1 cellular context compared by ENCODE assay signal in the genomic region with DNA sequence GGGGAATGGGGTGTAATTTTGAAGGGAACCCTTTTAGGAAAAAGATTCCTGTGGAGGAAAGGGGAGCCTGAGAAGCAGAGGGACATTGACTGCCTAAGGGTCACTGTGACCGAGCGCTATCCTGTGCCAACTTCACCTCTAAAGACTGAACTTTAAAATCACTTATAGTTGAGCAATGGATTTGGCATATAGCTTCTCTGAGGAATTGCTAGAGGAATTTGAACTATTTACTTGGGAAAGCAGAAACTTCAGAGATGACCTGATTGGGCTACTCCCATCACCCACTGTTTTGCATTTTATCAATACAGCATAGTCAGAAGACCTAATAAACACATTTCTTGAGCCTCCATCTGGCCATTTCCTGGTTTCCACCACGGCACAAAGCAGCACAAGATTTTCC.
TF ChIP-seq lines count a peak whose summit lies in the region.

No MANE protein-coding gene starts in this region.

TF ChIP-seq in SK-N-SH, 30 proteins besides CTCF, POLR2A, EP300 and RAD21 (continued from another document):
- TF ChIP-seq, protein P1, sequence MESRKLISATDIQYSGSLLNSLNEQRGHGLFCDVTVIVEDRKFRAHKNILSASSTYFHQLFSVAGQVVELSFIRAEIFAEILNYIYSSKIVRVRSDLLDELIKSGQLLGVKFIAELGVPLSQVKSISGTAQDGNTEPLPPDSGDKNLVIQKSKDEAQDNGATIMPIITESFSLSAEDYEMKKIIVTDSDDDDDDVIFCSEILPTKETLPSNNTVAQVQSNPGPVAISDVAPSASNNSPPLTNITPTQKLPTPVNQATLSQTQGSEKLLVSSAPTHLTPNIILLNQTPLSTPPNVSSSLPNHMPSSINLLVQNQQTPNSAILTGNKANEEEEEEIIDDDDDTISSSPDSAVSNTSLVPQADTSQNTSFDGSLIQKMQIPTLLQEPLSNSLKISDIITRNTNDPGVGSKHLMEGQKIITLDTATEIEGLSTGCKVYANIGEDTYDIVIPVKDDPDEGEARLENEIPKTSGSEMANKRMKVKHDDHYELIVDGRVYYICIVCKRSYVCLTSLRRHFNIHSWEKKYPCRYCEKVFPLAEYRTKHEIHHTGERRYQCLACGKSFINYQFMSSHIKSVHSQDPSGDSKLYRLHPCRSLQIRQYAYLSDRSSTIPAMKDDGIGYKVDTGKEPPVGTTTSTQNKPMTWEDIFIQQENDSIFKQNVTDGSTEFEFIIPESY (IDR thresholded peaks at IDR 0.05; ENCODE audit: borderline replicate concordance, low read depth) = no peak
- TF ChIP-seq, protein P2, sequence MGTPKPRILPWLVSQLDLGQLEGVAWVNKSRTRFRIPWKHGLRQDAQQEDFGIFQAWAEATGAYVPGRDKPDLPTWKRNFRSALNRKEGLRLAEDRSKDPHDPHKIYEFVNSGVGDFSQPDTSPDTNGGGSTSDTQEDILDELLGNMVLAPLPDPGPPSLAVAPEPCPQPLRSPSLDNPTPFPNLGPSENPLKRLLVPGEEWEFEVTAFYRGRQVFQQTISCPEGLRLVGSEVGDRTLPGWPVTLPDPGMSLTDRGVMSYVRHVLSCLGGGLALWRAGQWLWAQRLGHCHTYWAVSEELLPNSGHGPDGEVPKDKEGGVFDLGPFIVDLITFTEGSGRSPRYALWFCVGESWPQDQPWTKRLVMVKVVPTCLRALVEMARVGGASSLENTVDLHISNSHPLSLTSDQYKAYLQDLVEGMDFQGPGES (IDR thresholded peaks at IDR 0.05; ENCODE audit: low read depth, low read length) = no peak
- TF ChIP-seq SIN3A (IDR thresholded peaks at IDR 0.05; ENCODE audit: borderline replicate concordance, low read depth, low read length) (no peak), TAF1 (IDR thresholded peaks at IDR 0.05; ENCODE audit: borderline replicate concordance, low read depth, low read length) (no peak), TEAD4 (IDR thresholded peaks at IDR 0.05; ENCODE audit: borderline replicate concordance, insufficient read depth) (no peak), FOXM1 (IDR thresholded peaks at IDR 0.05; ENCODE audit: low read depth) (no peak), SMC3 (IDR thresholded peaks at IDR 0.05; ENCODE audit: low read depth, low read length) (no peak), EZH2phosphoT487 (IDR thresholded peaks at IDR 0.05; ENCODE audit: borderline replicate concordance, low read depth) (no peak), MXI1 (IDR thresholded peaks at IDR 0.05; ENCODE audit: low read depth, low read length) (no peak), RCOR1 (IDR thresholded peaks at IDR 0.05; ENCODE audit: low read length) (no peak), NFIC (IDR thresholded peaks at IDR 0.05; ENCODE audit: borderline replicate concordance) (no peak), RFX5 (IDR thresholded peaks at IDR 0.05; ENCODE audit: low read length) (no peak), GABPA (IDR thresholded peaks at IDR 0.05; ENCODE audit: low read depth) (no peak), CHD2 (IDR thresholded peaks at IDR 0.05; ENCODE audit: low read length, partially characterized antibody) (no peak), JUND (IDR thresholded peaks at IDR 0.05) (no peak)
- TF ChIP-seq, protein P3, sequence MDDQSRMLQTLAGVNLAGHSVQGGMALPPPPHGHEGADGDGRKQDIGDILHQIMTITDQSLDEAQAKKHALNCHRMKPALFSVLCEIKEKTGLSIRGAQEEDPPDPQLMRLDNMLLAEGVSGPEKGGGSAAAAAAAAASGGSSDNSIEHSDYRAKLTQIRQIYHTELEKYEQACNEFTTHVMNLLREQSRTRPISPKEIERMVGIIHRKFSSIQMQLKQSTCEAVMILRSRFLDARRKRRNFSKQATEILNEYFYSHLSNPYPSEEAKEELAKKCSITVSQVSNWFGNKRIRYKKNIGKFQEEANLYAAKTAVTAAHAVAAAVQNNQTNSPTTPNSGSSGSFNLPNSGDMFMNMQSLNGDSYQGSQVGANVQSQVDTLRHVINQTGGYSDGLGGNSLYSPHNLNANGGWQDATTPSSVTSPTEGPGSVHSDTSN (IDR thresholded peaks at IDR 0.05) = no peak
